In the genomic region with DNA sequence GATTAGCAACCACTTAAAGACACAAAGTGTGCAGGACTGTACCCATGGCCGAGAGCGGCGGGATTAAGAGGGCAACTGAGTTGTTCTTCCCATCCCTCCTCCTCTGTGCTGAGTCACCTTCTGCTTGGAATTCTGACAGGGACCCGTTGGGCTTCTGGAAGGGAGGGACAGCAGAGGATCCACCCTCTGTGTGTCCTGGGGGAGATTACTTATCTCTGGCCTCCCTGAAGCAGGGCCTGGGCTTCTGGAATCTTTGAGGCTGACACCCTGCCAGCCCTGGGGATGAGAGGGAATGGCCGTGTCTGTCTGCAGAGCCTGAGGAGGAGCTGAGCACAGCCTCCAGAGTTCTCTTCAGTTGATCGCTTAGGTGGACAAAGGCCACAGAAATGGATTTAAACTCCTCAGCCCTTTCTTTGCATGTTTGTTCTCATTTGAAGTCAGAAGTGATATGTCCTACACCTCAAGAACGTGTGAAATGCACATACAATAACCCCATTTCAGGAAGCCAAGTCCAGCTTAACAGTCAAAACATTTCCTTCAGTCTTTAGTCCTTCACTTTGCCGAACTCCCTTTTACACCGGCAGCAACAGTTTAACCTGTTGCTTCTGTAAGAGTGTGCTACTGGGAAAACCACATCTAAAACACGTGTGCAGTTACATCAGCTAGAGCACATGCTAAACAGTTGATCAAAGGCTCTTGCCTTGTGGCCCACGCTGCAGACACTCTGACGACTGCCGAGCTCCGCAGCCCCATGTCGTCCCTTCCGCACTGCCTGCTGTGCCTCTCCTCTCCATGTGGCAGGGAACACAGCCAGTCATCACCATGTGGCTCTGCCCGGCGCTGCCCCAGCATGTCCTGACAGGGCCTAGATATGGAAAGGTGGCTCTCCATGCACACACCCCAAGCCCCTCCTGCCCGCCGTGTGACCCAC, we compare ENCODE assay signal across 1 cellular context.
TF ChIP-seq lines count a peak whose summit lies in the region.

No MANE protein-coding gene starts in this region.

TF ChIP-seq in K562, 482 proteins besides CTCF, POLR2A, EP300 and RAD21 (continued from another document and continues in another):
- TF ChIP-seq, protein P1, sequence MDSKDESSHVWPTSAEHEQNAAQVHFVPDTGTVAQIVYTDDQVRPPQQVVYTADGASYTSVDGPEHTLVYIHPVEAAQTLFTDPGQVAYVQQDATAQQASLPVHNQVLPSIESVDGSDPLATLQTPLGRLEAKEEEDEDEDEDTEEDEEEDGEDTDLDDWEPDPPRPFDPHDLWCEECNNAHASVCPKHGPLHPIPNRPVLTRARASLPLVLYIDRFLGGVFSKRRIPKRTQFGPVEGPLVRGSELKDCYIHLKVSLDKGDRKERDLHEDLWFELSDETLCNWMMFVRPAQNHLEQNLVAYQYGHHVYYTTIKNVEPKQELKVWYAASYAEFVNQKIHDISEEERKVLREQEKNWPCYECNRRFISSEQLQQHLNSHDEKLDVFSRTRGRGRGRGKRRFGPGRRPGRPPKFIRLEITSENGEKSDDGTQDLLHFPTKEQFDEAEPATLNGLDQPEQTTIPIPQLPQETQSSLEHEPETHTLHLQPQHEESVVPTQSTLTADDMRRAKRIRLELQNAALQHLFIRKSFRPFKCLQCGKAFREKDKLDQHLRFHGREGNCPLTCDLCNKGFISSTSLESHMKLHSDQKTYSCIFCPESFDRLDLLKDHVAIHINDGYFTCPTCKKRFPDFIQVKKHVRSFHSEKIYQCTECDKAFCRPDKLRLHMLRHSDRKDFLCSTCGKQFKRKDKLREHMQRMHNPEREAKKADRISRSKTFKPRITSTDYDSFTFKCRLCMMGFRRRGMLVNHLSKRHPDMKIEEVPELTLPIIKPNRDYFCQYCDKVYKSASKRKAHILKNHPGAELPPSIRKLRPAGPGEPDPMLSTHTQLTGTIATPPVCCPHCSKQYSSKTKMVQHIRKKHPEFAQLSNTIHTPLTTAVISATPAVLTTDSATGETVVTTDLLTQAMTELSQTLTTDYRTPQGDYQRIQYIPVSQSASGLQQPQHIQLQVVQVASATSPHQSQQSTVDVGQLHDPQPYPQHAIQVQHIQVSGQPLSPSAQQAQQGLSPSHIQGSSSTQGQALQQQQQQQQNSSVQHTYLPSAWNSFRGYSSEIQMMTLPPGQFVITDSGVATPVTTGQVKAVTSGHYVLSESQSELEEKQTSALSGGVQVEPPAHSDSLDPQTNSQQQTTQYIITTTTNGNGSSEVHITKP (IDR thresholded peaks at IDR 0.05; ENCODE audit: partially characterized antibody), result no peak
- TF ChIP-seq ZNF324 (CRISPR knock-in tag; IDR thresholded peaks at IDR 0.05) (peak; percentile 62; the same call in 1 of the 2 replicates), ZNF695 (CRISPR knock-in tag; IDR thresholded peaks at IDR 0.05) (no peak), LARP7 (IDR thresholded peaks at IDR 0.05) (no peak), LEF1 (IDR thresholded peaks at IDR 0.05) (0 out of 2 replicates have a peak, but pooled peaks have one; percentile 17), EP400 (IDR thresholded peaks at IDR 0.05) (peak; percentile 90), MTA2 (IDR thresholded peaks at IDR 0.05; ENCODE audit: low read depth) (peak; percentile 59), NFIC (IDR thresholded peaks at IDR 0.05) (peak; percentile 69), MTF1 (CRISPR knock-in tag; IDR thresholded peaks at IDR 0.05; ENCODE audit: borderline replicate concordance) (no peak), ZFPM2 (CRISPR knock-in tag; IDR thresholded peaks at IDR 0.05) (no peak), NCOR1 (IDR thresholded peaks at IDR 0.05) (peak; percentile 76), SRSF7 (optimal IDR thresholded peaks at IDR 0.05; ENCODE audit: low read depth, low read length) (no peak), PCBP2 (IDR thresholded peaks at IDR 0.05; ENCODE audit: low read depth, low read length, poor library complexity, severe bottlenecking) (no peak), KLF6 (CRISPR knock-in tag; IDR thresholded peaks at IDR 0.05; ENCODE audit: borderline replicate concordance) (no peak), SLC30A9 (CRISPR knock-in tag; IDR thresholded peaks at IDR 0.05) (no peak), ETV1 (tag; conservative IDR thresholded peaks at IDR 0.05; ENCODE audit: low read depth) (no peak; the same call in 1 of the 2 replicates), ZNF444 (CRISPR knock-in tag; IDR thresholded peaks at IDR 0.05) (peak; percentile 37; the same call in 1 of the 2 replicates), POLR2AphosphoS5 (IDR thresholded peaks at IDR 0.05; ENCODE audit: control insufficient read depth, insufficient read depth, low read depth, low read length) (peak; percentile 70; the same call in 1 of the 2 replicates), HLTF (IDR thresholded peaks at IDR 0.05) (no peak), CBX8 (IDR thresholded peaks at IDR 0.05; ENCODE audit: borderline replicate concordance, extremely low read depth, low read depth, low read length, poor library complexity, severe bottlenecking) (no peak), SMARCC2 (IDR thresholded peaks at IDR 0.05; ENCODE audit: low read depth) (0 out of 2 replicates have a peak, but pooled peaks have one; percentile 35), ZNF584 (CRISPR knock-in tag; IDR thresholded peaks at IDR 0.05; ENCODE audit: low read depth) (peak; percentile 13; the same call in 1 of the 2 replicates), TCF3 (CRISPR knock-in tag; IDR thresholded peaks at IDR 0.05) (peak; percentile 85)
- TF ChIP-seq, protein P2, sequence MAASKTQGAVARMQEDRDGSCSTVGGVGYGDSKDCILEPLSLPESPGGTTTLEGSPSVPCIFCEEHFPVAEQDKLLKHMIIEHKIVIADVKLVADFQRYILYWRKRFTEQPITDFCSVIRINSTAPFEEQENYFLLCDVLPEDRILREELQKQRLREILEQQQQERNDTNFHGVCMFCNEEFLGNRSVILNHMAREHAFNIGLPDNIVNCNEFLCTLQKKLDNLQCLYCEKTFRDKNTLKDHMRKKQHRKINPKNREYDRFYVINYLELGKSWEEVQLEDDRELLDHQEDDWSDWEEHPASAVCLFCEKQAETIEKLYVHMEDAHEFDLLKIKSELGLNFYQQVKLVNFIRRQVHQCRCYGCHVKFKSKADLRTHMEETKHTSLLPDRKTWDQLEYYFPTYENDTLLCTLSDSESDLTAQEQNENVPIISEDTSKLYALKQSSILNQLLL (CRISPR knock-in tag; IDR thresholded peaks at IDR 0.05; ENCODE audit: borderline replicate concordance), result no peak
- TF ChIP-seq, protein P3, sequence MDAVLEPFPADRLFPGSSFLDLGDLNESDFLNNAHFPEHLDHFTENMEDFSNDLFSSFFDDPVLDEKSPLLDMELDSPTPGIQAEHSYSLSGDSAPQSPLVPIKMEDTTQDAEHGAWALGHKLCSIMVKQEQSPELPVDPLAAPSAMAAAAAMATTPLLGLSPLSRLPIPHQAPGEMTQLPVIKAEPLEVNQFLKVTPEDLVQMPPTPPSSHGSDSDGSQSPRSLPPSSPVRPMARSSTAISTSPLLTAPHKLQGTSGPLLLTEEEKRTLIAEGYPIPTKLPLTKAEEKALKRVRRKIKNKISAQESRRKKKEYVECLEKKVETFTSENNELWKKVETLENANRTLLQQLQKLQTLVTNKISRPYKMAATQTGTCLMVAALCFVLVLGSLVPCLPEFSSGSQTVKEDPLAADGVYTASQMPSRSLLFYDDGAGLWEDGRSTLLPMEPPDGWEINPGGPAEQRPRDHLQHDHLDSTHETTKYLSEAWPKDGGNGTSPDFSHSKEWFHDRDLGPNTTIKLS (IDR thresholded peaks at IDR 0.05; ENCODE audit: borderline replicate concordance, low read depth), result peak; percentile 32; the same call in 1 of the 2 replicates
- TF ChIP-seq, protein P4, sequence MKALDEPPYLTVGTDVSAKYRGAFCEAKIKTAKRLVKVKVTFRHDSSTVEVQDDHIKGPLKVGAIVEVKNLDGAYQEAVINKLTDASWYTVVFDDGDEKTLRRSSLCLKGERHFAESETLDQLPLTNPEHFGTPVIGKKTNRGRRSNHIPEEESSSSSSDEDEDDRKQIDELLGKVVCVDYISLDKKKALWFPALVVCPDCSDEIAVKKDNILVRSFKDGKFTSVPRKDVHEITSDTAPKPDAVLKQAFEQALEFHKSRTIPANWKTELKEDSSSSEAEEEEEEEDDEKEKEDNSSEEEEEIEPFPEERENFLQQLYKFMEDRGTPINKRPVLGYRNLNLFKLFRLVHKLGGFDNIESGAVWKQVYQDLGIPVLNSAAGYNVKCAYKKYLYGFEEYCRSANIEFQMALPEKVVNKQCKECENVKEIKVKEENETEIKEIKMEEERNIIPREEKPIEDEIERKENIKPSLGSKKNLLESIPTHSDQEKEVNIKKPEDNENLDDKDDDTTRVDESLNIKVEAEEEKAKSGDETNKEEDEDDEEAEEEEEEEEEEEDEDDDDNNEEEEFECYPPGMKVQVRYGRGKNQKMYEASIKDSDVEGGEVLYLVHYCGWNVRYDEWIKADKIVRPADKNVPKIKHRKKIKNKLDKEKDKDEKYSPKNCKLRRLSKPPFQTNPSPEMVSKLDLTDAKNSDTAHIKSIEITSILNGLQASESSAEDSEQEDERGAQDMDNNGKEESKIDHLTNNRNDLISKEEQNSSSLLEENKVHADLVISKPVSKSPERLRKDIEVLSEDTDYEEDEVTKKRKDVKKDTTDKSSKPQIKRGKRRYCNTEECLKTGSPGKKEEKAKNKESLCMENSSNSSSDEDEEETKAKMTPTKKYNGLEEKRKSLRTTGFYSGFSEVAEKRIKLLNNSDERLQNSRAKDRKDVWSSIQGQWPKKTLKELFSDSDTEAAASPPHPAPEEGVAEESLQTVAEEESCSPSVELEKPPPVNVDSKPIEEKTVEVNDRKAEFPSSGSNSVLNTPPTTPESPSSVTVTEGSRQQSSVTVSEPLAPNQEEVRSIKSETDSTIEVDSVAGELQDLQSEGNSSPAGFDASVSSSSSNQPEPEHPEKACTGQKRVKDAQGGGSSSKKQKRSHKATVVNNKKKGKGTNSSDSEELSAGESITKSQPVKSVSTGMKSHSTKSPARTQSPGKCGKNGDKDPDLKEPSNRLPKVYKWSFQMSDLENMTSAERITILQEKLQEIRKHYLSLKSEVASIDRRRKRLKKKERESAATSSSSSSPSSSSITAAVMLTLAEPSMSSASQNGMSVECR (CRISPR knock-in tag; IDR thresholded peaks at IDR 0.05), result no peak
- TF ChIP-seq, protein P5, sequence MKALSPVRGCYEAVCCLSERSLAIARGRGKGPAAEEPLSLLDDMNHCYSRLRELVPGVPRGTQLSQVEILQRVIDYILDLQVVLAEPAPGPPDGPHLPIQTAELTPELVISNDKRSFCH (CRISPR knock-in tag; IDR thresholded peaks at IDR 0.05), result no peak
- TF ChIP-seq, protein P5 (tag; IDR thresholded peaks at IDR 0.05), result peak; percentile 85
- TF ChIP-seq, protein P6, sequence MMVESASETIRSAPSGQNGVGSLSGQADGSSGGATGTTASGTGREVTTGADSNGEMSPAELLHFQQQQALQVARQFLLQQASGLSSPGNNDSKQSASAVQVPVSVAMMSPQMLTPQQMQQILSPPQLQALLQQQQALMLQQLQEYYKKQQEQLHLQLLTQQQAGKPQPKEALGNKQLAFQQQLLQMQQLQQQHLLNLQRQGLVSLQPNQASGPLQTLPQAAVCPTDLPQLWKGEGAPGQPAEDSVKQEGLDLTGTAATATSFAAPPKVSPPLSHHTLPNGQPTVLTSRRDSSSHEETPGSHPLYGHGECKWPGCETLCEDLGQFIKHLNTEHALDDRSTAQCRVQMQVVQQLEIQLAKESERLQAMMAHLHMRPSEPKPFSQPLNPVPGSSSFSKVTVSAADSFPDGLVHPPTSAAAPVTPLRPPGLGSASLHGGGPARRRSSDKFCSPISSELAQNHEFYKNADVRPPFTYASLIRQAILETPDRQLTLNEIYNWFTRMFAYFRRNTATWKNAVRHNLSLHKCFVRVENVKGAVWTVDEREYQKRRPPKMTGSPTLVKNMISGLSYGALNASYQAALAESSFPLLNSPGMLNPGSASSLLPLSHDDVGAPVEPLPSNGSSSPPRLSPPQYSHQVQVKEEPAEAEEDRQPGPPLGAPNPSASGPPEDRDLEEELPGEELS (CRISPR knock-in tag; IDR thresholded peaks at IDR 0.05; ENCODE audit: borderline replicate concordance), result peak; percentile 80; the same call in 1 of the 2 replicates
- TF ChIP-seq, protein P7, sequence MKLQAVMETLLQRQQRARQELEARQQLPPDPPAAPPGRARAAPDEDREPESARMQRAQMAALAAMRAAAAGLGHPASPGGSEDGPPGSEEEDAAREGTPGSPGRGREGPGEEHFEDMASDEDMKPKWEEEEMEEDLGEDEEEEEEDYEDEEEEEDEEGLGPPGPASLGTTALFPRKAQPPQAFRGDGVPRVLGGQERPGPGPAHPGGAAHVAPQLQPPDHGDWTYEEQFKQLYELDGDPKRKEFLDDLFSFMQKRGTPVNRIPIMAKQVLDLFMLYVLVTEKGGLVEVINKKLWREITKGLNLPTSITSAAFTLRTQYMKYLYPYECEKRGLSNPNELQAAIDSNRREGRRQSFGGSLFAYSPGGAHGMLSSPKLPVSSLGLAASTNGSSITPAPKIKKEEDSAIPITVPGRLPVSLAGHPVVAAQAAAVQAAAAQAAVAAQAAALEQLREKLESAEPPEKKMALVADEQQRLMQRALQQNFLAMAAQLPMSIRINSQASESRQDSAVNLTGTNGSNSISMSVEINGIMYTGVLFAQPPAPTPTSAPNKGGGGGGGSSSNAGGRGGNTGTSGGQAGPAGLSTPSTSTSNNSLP (IDR thresholded peaks at IDR 0.05; ENCODE audit: borderline replicate concordance, low read depth, low read length), result no peak
- TF ChIP-seq, protein P8, sequence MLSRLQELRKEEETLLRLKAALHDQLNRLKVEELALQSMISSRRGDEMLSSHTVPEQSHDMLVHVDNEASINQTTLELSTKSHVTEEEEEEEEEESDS (CRISPR knock-in tag; IDR thresholded peaks at IDR 0.05), result no peak
- TF ChIP-seq, protein P9, sequence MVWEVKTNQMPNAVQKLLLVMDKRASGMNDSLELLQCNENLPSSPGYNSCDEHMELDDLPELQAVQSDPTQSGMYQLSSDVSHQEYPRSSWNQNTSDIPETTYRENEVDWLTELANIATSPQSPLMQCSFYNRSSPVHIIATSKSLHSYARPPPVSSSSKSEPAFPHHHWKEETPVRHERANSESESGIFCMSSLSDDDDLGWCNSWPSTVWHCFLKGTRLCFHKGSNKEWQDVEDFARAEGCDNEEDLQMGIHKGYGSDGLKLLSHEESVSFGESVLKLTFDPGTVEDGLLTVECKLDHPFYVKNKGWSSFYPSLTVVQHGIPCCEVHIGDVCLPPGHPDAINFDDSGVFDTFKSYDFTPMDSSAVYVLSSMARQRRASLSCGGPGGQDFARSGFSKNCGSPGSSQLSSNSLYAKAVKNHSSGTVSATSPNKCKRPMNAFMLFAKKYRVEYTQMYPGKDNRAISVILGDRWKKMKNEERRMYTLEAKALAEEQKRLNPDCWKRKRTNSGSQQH (CRISPR knock-in tag; IDR thresholded peaks at IDR 0.05), result no peak
- TF ChIP-seq, protein P10, sequence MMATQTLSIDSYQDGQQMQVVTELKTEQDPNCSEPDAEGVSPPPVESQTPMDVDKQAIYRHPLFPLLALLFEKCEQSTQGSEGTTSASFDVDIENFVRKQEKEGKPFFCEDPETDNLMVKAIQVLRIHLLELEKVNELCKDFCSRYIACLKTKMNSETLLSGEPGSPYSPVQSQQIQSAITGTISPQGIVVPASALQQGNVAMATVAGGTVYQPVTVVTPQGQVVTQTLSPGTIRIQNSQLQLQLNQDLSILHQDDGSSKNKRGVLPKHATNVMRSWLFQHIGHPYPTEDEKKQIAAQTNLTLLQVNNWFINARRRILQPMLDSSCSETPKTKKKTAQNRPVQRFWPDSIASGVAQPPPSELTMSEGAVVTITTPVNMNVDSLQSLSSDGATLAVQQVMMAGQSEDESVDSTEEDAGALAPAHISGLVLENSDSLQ (IDR thresholded peaks at IDR 0.05), result no peak
- TF ChIP-seq, protein P11, sequence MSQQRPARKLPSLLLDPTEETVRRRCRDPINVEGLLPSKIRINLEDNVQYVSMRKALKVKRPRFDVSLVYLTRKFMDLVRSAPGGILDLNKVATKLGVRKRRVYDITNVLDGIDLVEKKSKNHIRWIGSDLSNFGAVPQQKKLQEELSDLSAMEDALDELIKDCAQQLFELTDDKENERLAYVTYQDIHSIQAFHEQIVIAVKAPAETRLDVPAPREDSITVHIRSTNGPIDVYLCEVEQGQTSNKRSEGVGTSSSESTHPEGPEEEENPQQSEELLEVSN (IDR thresholded peaks at IDR 0.05; ENCODE audit: borderline replicate concordance in 1 of 2, extremely low read depth in 1 of 2, insufficient read depth in 1 of 2, insufficient read length in 1 of 2, low read depth in 1 of 2, low read length in 1 of 2, poor library complexity in 1 of 2, severe bottlenecking in 1 of 2), result peak; percentile 13 to 60
